10 cellular contexts compared by ENCODE assay signal in genomic region chr7:106731207-106731606, GRCh38.
DNase-seq lines count a peak whose midpoint lies in the region; ATAC-seq and TF ChIP-seq lines count a peak whose summit lies in the region.
"Had no signal": no experiment of that assay in that cellular context is flagged by ENCODE, and none has a peak within 500 bp of the region (broad histone marks: within the 10 kb centered on the region; RNA-seq: fewer than 3 reads in every experiment).

No MANE protein-coding gene starts in this region.

- CTCF ChIA-PET in activated CD4-positive, alpha-beta T cell treated with anti-CD3 and anti-CD28 coated beads for 36 hours (lab: Charles Lee): interaction anchor here (0.5 to 3.7 kb wide), 11 partner anchors 9 to 555 kb away, joined by 3 to 21 read pairs (median 4); partner anchors contain the start of gene CCDC71L

- intact Hi-C loops in ascending aorta (cut with DNase I): no loop called here
- intact Hi-C loops in activated CD4-positive, alpha-beta T cell treated with anti-CD3 and anti-CD28 coated beads for 36 hours (cut with DNase I, micrococcal nuclease): no loop called here

- H4K20me1 ChIP-seq in GM23248 (ENCODE audit: insufficient read depth) (no peaks in the 10 kb centered on the region), smooth muscle cell (ENCODE audit: low read depth) (no peaks in the 10 kb centered on the region)

- no peaks in the 10 kb centered on the region for H3K27me3 Mint-ChIP-seq in activated CD4-positive, alpha-beta T cell treated with anti-CD3 and anti-CD28 coated beads for 36 hours
- H3K27me3 Mint-ChIP-seq: activated naive CD8-positive, alpha-beta T cell treated with anti-CD3 and anti-CD28 coated beads, Interleukin-2, amount 10 ng/mL, durations not matched to agents 7 days and 5 days had no signal

- H3K79me2 ChIP-seq in GM23248 (ENCODE audit: insufficient read depth) (no peaks in the 10 kb centered on the region), smooth muscle cell (ENCODE audit: low read depth) (no peaks in the 10 kb centered on the region)

- H3F3A ChIP-seq in GM23248 (ENCODE audit: insufficient read depth) (0 out of 2 replicates have a peak, but pooled peaks cover 5% of the 10 kb centered on the region), smooth muscle cell (ENCODE audit: low read depth) (no peaks in the 10 kb centered on the region)

- H3K4me3 ChIP-seq in GM23248: no peak overlapping the region
- H3K4me3 ChIP-seq in muscle layer of duodenum (ENCODE audit: low read depth in 1 of 2, low read length in 2 of 2): peak overlapping the region in 1 of 2 donors; percentile 28
- H3K4me3 ChIP-seq in ascending aorta: no peak overlapping the region
- H3K4me3 ChIP-seq in smooth muscle cell: no peak overlapping the region

- ATAC-seq in activated CD4-positive, alpha-beta T cell treated with anti-CD3 and anti-CD28 coated beads for 36 hours: no peak

- H3K27ac Mint-ChIP-seq in activated CD4-positive, alpha-beta T cell treated with anti-CD3 and anti-CD28 coated beads for 36 hours: no peak overlapping the region
- H3K27ac Mint-ChIP-seq: activated naive CD8-positive, alpha-beta T cell treated with anti-CD3 and anti-CD28 coated beads, Interleukin-2, amount 10 ng/mL, durations not matched to agents 7 days and 5 days; mesothelial cell of epicardium had no signal

- no peaks in the 10 kb centered on the region for H3K36me3 ChIP-seq in GM23248 (ENCODE audit: low read depth)
- no peaks in the 10 kb centered on the region for H3K36me3 ChIP-seq in muscle layer of duodenum (ENCODE audit: control insufficient read depth in 1 of 2, insufficient read depth in 2 of 2, low read length in 2 of 2)
- H3K36me3 ChIP-seq in ascending aorta: no peaks in the 10 kb centered on the region
- H3K36me3 ChIP-seq in smooth muscle cell (ENCODE audit: low read depth): no peaks in the 10 kb centered on the region

- H3K4me1 ChIP-seq in GM23248 (ENCODE audit: insufficient read depth) (peaks cover 23% of the 10 kb centered on the region), muscle layer of duodenum (ENCODE audit: control insufficient read depth in 1 of 2, insufficient read depth in 2 of 2, low read length in 2 of 2) (peaks cover 0 to 8% of the 10 kb centered on the region in 2 donors), ascending aorta (no peaks in the 10 kb centered on the region), smooth muscle cell (ENCODE audit: low read depth) (no peaks in the 10 kb centered on the region)

- H3K27ac ChIP-seq in GM23248 (no peak overlapping the region), muscle layer of duodenum (ENCODE audit: low read length) (peak overlapping the region; percentile 26), ascending aorta (no peak overlapping the region), smooth muscle cell (ENCODE audit: low read depth) (no peak overlapping the region)

- H3K4me2 ChIP-seq in GM23248 (ENCODE audit: unreplicated experiment) (peak overlapping the region; percentile 26), smooth muscle cell (no peak overlapping the region)

- H3K4me3 Mint-ChIP-seq in activated CD4-positive, alpha-beta T cell treated with anti-CD3 and anti-CD28 coated beads for 36 hours: no peak overlapping the region
- H3K4me3 Mint-ChIP-seq: activated naive CD8-positive, alpha-beta T cell treated with anti-CD3 and anti-CD28 coated beads, Interleukin-2, amount 10 ng/mL, durations not matched to agents 7 days and 5 days; mesothelial cell of epicardium had no signal

- H3K27me3 ChIP-seq in GM23248 (replicated peaks; ENCODE audit: insufficient read depth) (no peaks in the 10 kb centered on the region), muscle layer of duodenum (ENCODE audit: low read depth, low read length) (no peaks in the 10 kb centered on the region), ascending aorta (no peaks in the 10 kb centered on the region), smooth muscle cell (ENCODE audit: low read depth) (no peaks in the 10 kb centered on the region)

- H3K4me1 Mint-ChIP-seq in activated CD4-positive, alpha-beta T cell treated with anti-CD3 and anti-CD28 coated beads for 36 hours: peaks cover 47% of the 10 kb centered on the region
- H3K4me1 Mint-ChIP-seq: mesothelial cell of epicardium had no signal

- peak; percentile 19 for DNase-seq in DMS53 (lab: John Stamatoyannopoulos, UW)
- DNase-seq in DMS53 treated with DMSO at 0.1 percent for 48 hours (lab: John Stamatoyannopoulos, UW; ENCODE audit: unreplicated experiment): no peak
- no peak for DNase-seq in GM23248
- DNase-seq in NAMALWA (ENCODE audit: low spot score): peak; percentile 74
- DNase-seq in ascending aorta (ENCODE audit: low spot score in 2 of 2): no peak
- no peak for DNase-seq in activated CD4-positive, alpha-beta T cell treated with anti-CD3 and anti-CD28 coated beads for 36 hours
- DNase-seq in smooth muscle cell (lab: John Stamatoyannopoulos, UW; ENCODE audit: unreplicated experiment): no peak
- DNase-seq: activated naive CD8-positive, alpha-beta T cell treated with anti-CD3 and anti-CD28 coated beads, Interleukin-2, amount 10 ng/mL, durations not matched to agents 7 days and 5 days had no signal

- peaks cover 2% of the 10 kb centered on the region for H3K36me3 Mint-ChIP-seq in activated CD4-positive, alpha-beta T cell treated with anti-CD3 and anti-CD28 coated beads for 36 hours (ENCODE audit: low read depth)
- H3K36me3 Mint-ChIP-seq: activated naive CD8-positive, alpha-beta T cell treated with anti-CD3 and anti-CD28 coated beads, Interleukin-2, amount 10 ng/mL, durations not matched to agents 7 days and 5 days had no signal

- no peak for TF ChIP-seq CTCF in ascending aorta (IDR thresholded peaks at IDR 0.05)
- no peak for TF ChIP-seq CTCF in smooth muscle cell (IDR thresholded peaks at IDR 0.05; ENCODE audit: borderline replicate concordance, insufficient read depth, poor library complexity, severe bottlenecking)

- in situ Hi-C loops in GM23248 (cut with MboI): loop anchor here (10.0 kb wide), 1 partner anchor 556 kb away; no protein-coding TSS in a partner anchor

- 39 to 49% methylated on average over 5 of the region's 5 CpGs for WGBS in GM23248 (ENCODE audit: low coverage in 1 of 2, low lambda C conversion rate in 2 of 2, missing lambda C conversion rate in 2 of 2), 2 experiments
- WGBS in smooth muscle cell (ENCODE audit: low lambda C conversion rate): 90% methylated on average over 5 of the region's 5 CpGs

- no peak overlapping the region for H3K9ac ChIP-seq in GM23248
- H3K9ac ChIP-seq in smooth muscle cell (ENCODE audit: low read depth): no peak overlapping the region

- H3K9me3 ChIP-seq in GM23248 (ENCODE audit: low read depth): no peaks in the 10 kb centered on the region
- no peaks in the 10 kb centered on the region for H3K9me3 ChIP-seq in muscle layer of duodenum (ENCODE audit: control insufficient read depth in 1 of 2, low read length in 2 of 2)
- H3K9me3 ChIP-seq in ascending aorta: no peaks in the 10 kb centered on the region
- no peaks in the 10 kb centered on the region for H3K9me3 ChIP-seq in smooth muscle cell (replicated peaks; ENCODE audit: low read depth)

- H2AFZ ChIP-seq in GM23248 (peak overlapping the region; percentile 36), smooth muscle cell (ENCODE audit: low read depth) (no peak overlapping the region)

- no peaks in the 10 kb centered on the region for H3K9me3 Mint-ChIP-seq in activated CD4-positive, alpha-beta T cell treated with anti-CD3 and anti-CD28 coated beads for 36 hours (ENCODE audit: low read depth)
- H3K9me3 Mint-ChIP-seq: activated naive CD8-positive, alpha-beta T cell treated with anti-CD3 and anti-CD28 coated beads, Interleukin-2, amount 10 ng/mL, durations not matched to agents 7 days and 5 days had no signal

- no peaks in the 10 kb centered on the region for H3K9me2 ChIP-seq in GM23248 (ENCODE audit: insufficient read depth)

- POLR2A ChIA-PET in activated CD4-positive, alpha-beta T cell treated with anti-CD3 and anti-CD28 coated beads for 36 hours (lab: Charles Lee): no interaction called here

Comparison
In these comparisons a context has a peak if more than half of its experiments do, and no peak if none do; other contexts are left out.
1. DNase-seq: peak in DMS53 (single experiment) and NAMALWA (single experiment); none in DMS53 treated with DMSO at 0.1 percent for 48 hours (single experiment), GM23248 (single experiment), ascending aorta (0 of 2), activated CD4-positive, alpha-beta T cell treated with anti-CD3 and anti-CD28 coated beads for 36 hours (single experiment) and smooth muscle cell (single experiment).